1 cellular context compared by ENCODE assay signal in genomic region chr4:75715105-75715799, GRCh38.
A peak's percentile ranks its signal among the peaks of the same experiment; 100 is the strongest.
TF ChIP-seq lines count a peak whose summit lies in the region.

No MANE protein-coding gene starts in this region.

TF ChIP-seq in GM12878, 131 proteins besides CTCF, POLR2A, EP300 and RAD21 (continued from another document and continues in another):
- TF ChIP-seq, protein P1, sequence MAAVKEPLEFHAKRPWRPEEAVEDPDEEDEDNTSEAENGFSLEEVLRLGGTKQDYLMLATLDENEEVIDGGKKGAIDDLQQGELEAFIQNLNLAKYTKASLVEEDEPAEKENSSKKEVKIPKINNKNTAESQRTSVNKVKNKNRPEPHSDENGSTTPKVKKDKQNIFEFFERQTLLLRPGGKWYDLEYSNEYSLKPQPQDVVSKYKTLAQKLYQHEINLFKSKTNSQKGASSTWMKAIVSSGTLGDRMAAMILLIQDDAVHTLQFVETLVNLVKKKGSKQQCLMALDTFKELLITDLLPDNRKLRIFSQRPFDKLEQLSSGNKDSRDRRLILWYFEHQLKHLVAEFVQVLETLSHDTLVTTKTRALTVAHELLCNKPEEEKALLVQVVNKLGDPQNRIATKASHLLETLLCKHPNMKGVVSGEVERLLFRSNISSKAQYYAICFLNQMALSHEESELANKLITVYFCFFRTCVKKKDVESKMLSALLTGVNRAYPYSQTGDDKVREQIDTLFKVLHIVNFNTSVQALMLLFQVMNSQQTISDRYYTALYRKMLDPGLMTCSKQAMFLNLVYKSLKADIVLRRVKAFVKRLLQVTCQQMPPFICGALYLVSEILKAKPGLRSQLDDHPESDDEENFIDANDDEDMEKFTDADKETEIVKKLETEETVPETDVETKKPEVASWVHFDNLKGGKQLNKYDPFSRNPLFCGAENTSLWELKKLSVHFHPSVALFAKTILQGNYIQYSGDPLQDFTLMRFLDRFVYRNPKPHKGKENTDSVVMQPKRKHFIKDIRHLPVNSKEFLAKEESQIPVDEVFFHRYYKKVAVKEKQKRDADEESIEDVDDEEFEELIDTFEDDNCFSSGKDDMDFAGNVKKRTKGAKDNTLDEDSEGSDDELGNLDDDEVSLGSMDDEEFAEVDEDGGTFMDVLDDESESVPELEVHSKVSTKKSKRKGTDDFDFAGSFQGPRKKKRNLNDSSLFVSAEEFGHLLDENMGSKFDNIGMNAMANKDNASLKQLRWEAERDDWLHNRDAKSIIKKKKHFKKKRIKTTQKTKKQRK (IDR thresholded peaks at IDR 0.05; ENCODE audit: low read depth, low read length) = no peak
- no peak for TF ChIP-seq USF1 (IDR thresholded peaks at IDR 0.05; ENCODE audit: borderline replicate concordance, extremely low read length, insufficient read depth, low read depth, low read length)
- TF ChIP-seq RAD51 (IDR thresholded peaks at IDR 0.05) = no peak
- TF ChIP-seq, protein P2, sequence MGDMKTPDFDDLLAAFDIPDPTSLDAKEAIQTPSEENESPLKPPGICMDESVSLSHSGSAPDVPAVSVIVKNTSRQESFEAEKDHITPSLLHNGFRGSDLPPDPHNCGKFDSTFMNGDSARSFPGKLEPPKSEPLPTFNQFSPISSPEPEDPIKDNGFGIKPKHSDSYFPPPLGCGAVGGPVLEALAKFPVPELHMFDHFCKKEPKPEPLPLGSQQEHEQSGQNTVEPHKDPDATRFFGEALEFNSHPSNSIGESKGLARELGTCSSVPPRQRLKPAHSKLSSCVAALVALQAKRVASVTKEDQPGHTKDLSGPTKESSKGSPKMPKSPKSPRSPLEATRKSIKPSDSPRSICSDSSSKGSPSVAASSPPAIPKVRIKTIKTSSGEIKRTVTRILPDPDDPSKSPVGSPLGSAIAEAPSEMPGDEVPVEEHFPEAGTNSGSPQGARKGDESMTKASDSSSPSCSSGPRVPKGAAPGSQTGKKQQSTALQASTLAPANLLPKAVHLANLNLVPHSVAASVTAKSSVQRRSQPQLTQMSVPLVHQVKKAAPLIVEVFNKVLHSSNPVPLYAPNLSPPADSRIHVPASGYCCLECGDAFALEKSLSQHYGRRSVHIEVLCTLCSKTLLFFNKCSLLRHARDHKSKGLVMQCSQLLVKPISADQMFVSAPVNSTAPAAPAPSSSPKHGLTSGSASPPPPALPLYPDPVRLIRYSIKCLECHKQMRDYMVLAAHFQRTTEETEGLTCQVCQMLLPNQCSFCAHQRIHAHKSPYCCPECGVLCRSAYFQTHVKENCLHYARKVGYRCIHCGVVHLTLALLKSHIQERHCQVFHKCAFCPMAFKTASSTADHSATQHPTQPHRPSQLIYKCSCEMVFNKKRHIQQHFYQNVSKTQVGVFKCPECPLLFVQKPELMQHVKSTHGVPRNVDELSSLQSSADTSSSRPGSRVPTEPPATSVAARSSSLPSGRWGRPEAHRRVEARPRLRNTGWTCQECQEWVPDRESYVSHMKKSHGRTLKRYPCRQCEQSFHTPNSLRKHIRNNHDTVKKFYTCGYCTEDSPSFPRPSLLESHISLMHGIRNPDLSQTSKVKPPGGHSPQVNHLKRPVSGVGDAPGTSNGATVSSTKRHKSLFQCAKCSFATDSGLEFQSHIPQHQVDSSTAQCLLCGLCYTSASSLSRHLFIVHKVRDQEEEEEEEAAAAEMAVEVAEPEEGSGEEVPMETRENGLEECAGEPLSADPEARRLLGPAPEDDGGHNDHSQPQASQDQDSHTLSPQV (IDR thresholded peaks at IDR 0.05) = no peak
- no peak for TF ChIP-seq MEF2B (IDR thresholded peaks at IDR 0.05; ENCODE audit: partially characterized antibody, poor library complexity, severe bottlenecking)
- TF ChIP-seq, protein P3, sequence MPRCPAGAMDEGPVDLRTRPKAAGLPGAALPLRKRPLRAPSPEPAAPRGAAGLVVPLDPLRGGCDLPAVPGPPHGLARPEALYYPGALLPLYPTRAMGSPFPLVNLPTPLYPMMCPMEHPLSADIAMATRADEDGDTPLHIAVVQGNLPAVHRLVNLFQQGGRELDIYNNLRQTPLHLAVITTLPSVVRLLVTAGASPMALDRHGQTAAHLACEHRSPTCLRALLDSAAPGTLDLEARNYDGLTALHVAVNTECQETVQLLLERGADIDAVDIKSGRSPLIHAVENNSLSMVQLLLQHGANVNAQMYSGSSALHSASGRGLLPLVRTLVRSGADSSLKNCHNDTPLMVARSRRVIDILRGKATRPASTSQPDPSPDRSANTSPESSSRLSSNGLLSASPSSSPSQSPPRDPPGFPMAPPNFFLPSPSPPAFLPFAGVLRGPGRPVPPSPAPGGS (IDR thresholded peaks at IDR 0.05; ENCODE audit: borderline replicate concordance, insufficient read depth, low read depth, low read length, poor library complexity, severe bottlenecking) = no peak
- TF ChIP-seq RCOR1 (conservative IDR thresholded peaks at IDR 0.05; ENCODE audit: low read depth, low read length) = no peak
- TF ChIP-seq ZSCAN29 (IDR thresholded peaks at IDR 0.05) = no peak
- TF ChIP-seq RUNX3 (IDR thresholded peaks at IDR 0.05; ENCODE audit: low read length) = peak; percentile 40; the same call in 1 of the 2 replicates
- TF ChIP-seq POLR2AphosphoS2 (IDR thresholded peaks at IDR 0.05; ENCODE audit: low read depth, low read length) = no peak
- no peak for TF ChIP-seq TCF3 (IDR thresholded peaks at IDR 0.05; ENCODE audit: borderline replicate concordance, insufficient read depth, low read depth, low read length)
- TF ChIP-seq ZNF687 (IDR thresholded peaks at IDR 0.05) = no peak
- TF ChIP-seq, protein P4, sequence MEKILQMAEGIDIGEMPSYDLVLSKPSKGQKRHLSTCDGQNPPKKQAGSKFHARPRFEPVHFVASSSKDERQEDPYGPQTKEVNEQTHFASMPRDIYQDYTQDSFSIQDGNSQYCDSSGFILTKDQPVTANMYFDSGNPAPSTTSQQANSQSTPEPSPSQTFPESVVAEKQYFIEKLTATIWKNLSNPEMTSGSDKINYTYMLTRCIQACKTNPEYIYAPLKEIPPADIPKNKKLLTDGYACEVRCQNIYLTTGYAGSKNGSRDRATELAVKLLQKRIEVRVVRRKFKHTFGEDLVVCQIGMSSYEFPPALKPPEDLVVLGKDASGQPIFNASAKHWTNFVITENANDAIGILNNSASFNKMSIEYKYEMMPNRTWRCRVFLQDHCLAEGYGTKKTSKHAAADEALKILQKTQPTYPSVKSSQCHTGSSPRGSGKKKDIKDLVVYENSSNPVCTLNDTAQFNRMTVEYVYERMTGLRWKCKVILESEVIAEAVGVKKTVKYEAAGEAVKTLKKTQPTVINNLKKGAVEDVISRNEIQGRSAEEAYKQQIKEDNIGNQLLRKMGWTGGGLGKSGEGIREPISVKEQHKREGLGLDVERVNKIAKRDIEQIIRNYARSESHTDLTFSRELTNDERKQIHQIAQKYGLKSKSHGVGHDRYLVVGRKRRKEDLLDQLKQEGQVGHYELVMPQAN (conservative IDR thresholded peaks at IDR 0.05) = no peak
- TF ChIP-seq, protein P5, sequence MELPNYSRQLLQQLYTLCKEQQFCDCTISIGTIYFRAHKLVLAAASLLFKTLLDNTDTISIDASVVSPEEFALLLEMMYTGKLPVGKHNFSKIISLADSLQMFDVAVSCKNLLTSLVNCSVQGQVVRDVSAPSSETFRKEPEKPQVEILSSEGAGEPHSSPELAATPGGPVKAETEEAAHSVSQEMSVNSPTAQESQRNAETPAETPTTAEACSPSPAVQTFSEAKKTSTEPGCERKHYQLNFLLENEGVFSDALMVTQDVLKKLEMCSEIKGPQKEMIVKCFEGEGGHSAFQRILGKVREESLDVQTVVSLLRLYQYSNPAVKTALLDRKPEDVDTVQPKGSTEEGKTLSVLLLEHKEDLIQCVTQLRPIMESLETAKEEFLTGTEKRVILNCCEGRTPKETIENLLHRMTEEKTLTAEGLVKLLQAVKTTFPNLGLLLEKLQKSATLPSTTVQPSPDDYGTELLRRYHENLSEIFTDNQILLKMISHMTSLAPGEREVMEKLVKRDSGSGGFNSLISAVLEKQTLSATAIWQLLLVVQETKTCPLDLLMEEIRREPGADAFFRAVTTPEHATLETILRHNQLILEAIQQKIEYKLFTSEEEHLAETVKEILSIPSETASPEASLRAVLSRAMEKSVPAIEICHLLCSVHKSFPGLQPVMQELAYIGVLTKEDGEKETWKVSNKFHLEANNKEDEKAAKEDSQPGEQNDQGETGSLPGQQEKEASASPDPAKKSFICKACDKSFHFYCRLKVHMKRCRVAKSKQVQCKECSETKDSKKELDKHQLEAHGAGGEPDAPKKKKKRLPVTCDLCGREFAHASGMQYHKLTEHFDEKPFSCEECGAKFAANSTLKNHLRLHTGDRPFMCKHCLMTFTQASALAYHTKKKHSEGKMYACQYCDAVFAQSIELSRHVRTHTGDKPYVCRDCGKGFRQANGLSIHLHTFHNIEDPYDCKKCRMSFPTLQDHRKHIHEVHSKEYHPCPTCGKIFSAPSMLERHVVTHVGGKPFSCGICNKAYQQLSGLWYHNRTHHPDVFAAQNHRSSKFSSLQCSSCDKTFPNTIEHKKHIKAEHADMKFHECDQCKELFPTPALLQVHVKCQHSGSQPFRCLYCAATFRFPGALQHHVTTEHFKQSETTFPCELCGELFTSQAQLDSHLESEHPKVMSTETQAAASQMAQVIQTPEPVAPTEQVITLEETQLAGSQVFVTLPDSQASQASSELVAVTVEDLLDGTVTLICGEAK (IDR thresholded peaks at IDR 0.05; ENCODE audit: borderline replicate concordance) = no peak
- TF ChIP-seq SREBF1 (IDR thresholded peaks at IDR 0.05; ENCODE audit: low read length) = no peak
- no peak for TF ChIP-seq ZNF274 (IDR thresholded peaks at IDR 0.05; ENCODE audit: insufficient read depth, insufficient read length)
- no peak for TF ChIP-seq PAX8 (IDR thresholded peaks at IDR 0.05)
- no peak for TF ChIP-seq RB1 (IDR thresholded peaks at IDR 0.05; ENCODE audit: borderline replicate concordance)
- no peak for TF ChIP-seq SREBF2 (IDR thresholded peaks at IDR 0.05; ENCODE audit: low read length)
- peak; percentile 29; the same call in 1 of the 2 replicates for TF ChIP-seq ZNF384 (IDR thresholded peaks at IDR 0.05; ENCODE audit: borderline replicate concordance, low read depth, low read length)
- TF ChIP-seq, protein P6, sequence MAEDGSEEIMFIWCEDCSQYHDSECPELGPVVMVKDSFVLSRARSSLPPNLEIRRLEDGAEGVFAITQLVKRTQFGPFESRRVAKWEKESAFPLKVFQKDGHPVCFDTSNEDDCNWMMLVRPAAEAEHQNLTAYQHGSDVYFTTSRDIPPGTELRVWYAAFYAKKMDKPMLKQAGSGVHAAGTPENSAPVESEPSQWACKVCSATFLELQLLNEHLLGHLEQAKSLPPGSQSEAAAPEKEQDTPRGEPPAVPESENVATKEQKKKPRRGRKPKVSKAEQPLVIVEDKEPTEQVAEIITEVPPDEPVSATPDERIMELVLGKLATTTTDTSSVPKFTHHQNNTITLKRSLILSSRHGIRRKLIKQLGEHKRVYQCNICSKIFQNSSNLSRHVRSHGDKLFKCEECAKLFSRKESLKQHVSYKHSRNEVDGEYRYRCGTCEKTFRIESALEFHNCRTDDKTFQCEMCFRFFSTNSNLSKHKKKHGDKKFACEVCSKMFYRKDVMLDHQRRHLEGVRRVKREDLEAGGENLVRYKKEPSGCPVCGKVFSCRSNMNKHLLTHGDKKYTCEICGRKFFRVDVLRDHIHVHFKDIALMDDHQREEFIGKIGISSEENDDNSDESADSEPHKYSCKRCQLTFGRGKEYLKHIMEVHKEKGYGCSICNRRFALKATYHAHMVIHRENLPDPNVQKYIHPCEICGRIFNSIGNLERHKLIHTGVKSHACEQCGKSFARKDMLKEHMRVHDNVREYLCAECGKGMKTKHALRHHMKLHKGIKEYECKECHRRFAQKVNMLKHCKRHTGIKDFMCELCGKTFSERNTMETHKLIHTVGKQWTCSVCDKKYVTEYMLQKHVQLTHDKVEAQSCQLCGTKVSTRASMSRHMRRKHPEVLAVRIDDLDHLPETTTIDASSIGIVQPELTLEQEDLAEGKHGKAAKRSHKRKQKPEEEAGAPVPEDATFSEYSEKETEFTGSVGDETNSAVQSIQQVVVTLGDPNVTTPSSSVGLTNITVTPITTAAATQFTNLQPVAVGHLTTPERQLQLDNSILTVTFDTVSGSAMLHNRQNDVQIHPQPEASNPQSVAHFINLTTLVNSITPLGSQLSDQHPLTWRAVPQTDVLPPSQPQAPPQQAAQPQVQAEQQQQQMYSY (CRISPR knock-in tag; IDR thresholded peaks at IDR 0.05) = no peak
- no peak for TF ChIP-seq PAX5 (IDR thresholded peaks at IDR 0.05; ENCODE audit: borderline replicate concordance, low read depth, low read length)
- no peak for TF ChIP-seq SMC3 (IDR thresholded peaks at IDR 0.05; ENCODE audit: borderline replicate concordance, low read length)
- TF ChIP-seq YY1 (IDR thresholded peaks at IDR 0.05; ENCODE audit: low read depth, low read length) = no peak
- TF ChIP-seq CEBPB (IDR thresholded peaks at IDR 0.05; ENCODE audit: borderline replicate concordance in 1 of 2, low read depth in 2 of 2, low read length in 2 of 2) = no peak
- TF ChIP-seq SUZ12 (IDR thresholded peaks at IDR 0.05; ENCODE audit: unreplicated experiment) = no peak
- TF ChIP-seq ZNF24 (IDR thresholded peaks at IDR 0.05) = no peak
